Comparison of ENCODE assay signal across 8 cellular contexts in genomic region chr3:13895155-13896105, GRCh38. TPM values are rescaled to one million over a fixed set of nuclear protein-coding genes. Genes with fewer than 3 reads are reported as not detected.
A peak's percentile ranks its signal among the peaks of the same experiment; 100 is the strongest.
DNase-seq lines count a peak whose midpoint lies in the region; ATAC-seq and TF ChIP-seq lines count a peak whose summit lies in the region.

No MANE protein-coding gene starts in this region.

- peaks cover 14% of the 10 kb centered on the region for H3K4me1 ChIP-seq in muscle layer of colon (ENCODE audit: insufficient read depth, low read length)

- CTCF ChIA-PET in BJ (lab: Yijun Ruan, JAX), result interaction anchor here (0.9 to 2.7 kb wide), 12 partner anchors 10 to 1026 kb away, joined by 3 to 19 read pairs (median 4); partner anchors contain the start of genes CHCHD4 and TMEM43

- peak overlapping the region; percentile 84 for H3K9ac ChIP-seq in muscle layer of colon (ENCODE audit: low read length)

- DNase-seq in BJ (ENCODE audit: low read depth) (peak; percentile 65), NOMO-1 treated with DMSO at 0.1 percent for 48 hours (lab: John Stamatoyannopoulos, UW; ENCODE audit: unreplicated experiment) (peak; percentile 95)
- DNase-seq in activated T-cell treated with anti-CD3 and anti-CD28 coated beads, Interleukin-2, amount 50 U/mL, for 48 hours, result peak; percentile 95 to 98
- DNase-seq in stimulated activated CD8-positive, alpha-beta memory T cell treated with anti-CD3 and anti-CD28 coated beads, Interleukin-4, amount 100 ng/mL, for 4 hours (ENCODE audit: low read depth in 2 of 2, low spot score in 1 of 2), result peak; percentile 75 to 86

- ATAC-seq in GM19324 (IDR thresholded peaks at IDR 0.05; ENCODE audit: low FRiP score, unreplicated experiment), result peak; percentile 93
- peak; percentile 97 for ATAC-seq in HG03442 (IDR thresholded peaks at IDR 0.05; ENCODE audit: unreplicated experiment)
- ATAC-seq in esophagus mucosa, result peak; percentile 97

- H3K27me3 ChIP-seq in BJ (ENCODE audit: control insufficient read depth, insufficient read depth, low read length) (no peaks in the 10 kb centered on the region; the same call in 1 of the 2 replicates), muscle layer of colon (ENCODE audit: control insufficient read depth in 1 of 2, insufficient read depth in 2 of 2, low read length in 2 of 2) (no peaks in the 10 kb centered on the region)

- no peak for TF ChIP-seq CTCF in BJ (IDR thresholded peaks at IDR 0.05; ENCODE audit: insufficient read depth, low read depth, low read length)

- H3K9me3 ChIP-seq in muscle layer of colon (ENCODE audit: low read length), result no peaks in the 10 kb centered on the region

- POLR2A ChIA-PET in BJ (lab: Charles Lee), result no interaction called here

- H3K4me3 ChIP-seq in BJ (ENCODE audit: low read depth, low read length) (peak overlapping the region; percentile 63), muscle layer of colon (ENCODE audit: low read depth in 1 of 2, low read length in 2 of 2) (peak overlapping the region; percentile 60 to 88)

- H3K36me3 ChIP-seq in BJ (ENCODE audit: control insufficient read depth, insufficient read depth, low read length), result no peaks in the 10 kb centered on the region
- H3K36me3 ChIP-seq in muscle layer of colon (ENCODE audit: insufficient read depth, low read length), result no peaks in the 10 kb centered on the region

- peak overlapping the region; percentile 21 for H3K27ac ChIP-seq in muscle layer of colon (ENCODE audit: low read depth, low read length)

RNA-seq across cellular contexts. Expression of gene WNT7A, which starts 15.6 kb away (rescaled TPM):
- not detected in 2 replicates for polyA plus RNA-seq in BJ (2011; rRNA removed)
- polyA minus RNA-seq in BJ (2011; rRNA and poly(A)+ RNA removed), result not detected in 2 replicates
- 0.16 TPM for total RNA-seq in esophagus mucosa

Comparison
In these comparisons a context has a peak if more than half of its experiments do, and no peak if none do; other contexts are left out.
1. Peak in every context shown above with its lines: DNase-seq, ATAC-seq, H3K4me3 ChIP-seq and H3K27ac ChIP-seq.